In genomic region chr18:56490942-56491341, GRCh38 we compare ENCODE assay signal across 26 cellular contexts.
"Had no signal": no experiment of that assay in that cellular context is flagged by ENCODE, and none has a peak within 500 bp of the region (broad histone marks: within the 10 kb centered on the region; RNA-seq: fewer than 3 reads in every experiment).

No MANE protein-coding gene starts in this region.

- FAIRE-seq: urothelium cell line had no signal

- H3K36me3 ChIP-seq: neural progenitor cell, ovary, spleen, stomach, thoracic aorta, thyroid gland, tibial nerve, upper lobe of left lung, vagina had no signal

- H3K27ac ChIP-seq: neural progenitor cell, ovary, parathyroid adenoma, psoas muscle, skin epidermis, spleen, stomach, thoracic aorta, thyroid gland, tibial nerve, upper lobe of left lung, vagina had no signal

- H3K27me3 ChIP-seq: neural progenitor cell, ovary, spleen, stomach, thyroid gland, tibial nerve, upper lobe of left lung, vagina had no signal

- H3K4me3 ChIP-seq: neural progenitor cell, ovary, psoas muscle, skin epidermis, smooth muscle cell, spleen, stomach, thoracic aorta, thyroid gland, tibial nerve, upper lobe of left lung, vagina had no signal

- ATAC-seq: natural killer cell; psoas muscle; right cardiac atrium; sciatic nerve; stimulated activated effector memory CD8-positive, alpha-beta T cell treated with anti-CD3 and anti-CD28 coated beads, Interleukin-12 subunit alpha, Interleukin-12 subunit beta, amount 100 ng/mL, for 72 hours; stimulated activated naive B cell treated with anti-CD40 and anti-IgM and Interleukin-4, amounts not matched to agents 10 μg/mL and 1 μg/mL and 100 μg/mL, for 72 hours had no signal

- DNase-seq: natural killer cell; occipital lobe; ovary; posterior cingulate gyrus; psoas muscle; right cardiac atrium; spleen; stimulated activated CD4-positive, alpha-beta T cell treated with anti-CD3 and anti-CD28 coated beads, Interleukin-12 subunit alpha, Interleukin-12 subunit beta, amount 100 ng/mL, for 4 hours; stimulated activated CD4-positive, alpha-beta T cell treated with anti-CD3 and anti-CD28 coated beads, Interleukin-1b, Interleukin-23, amount 100 ng/mL, for 48 hours; stimulated activated CD4-positive, alpha-beta T cell treated with anti-CD3 and anti-CD28 coated beads, Interleukin-4, amount 100 ng/mL, for 24 hours; stimulated activated naive B cell treated with anti-CD40 and anti-IgM and Interleukin-4, amounts not matched to agents 10 μg/mL and 1 μg/mL and 100 μg/mL, for 72 hours; stimulated activated naive CD4-positive, alpha-beta T cell treated with Interleukin-2 at 50 U/mL for 16 hours; stomach; thyroid gland; trophoblast cell; upper lobe of left lung had no signal

- H2AFZ ChIP-seq: neural progenitor cell, parathyroid adenoma had no signal

- H3K9me3 ChIP-seq: ovary, psoas muscle, thoracic aorta, thyroid gland, tibial nerve, upper lobe of left lung, vagina had no signal

- H3K9ac ChIP-seq: neural progenitor cell, parathyroid adenoma had no signal

- H3K4me2 ChIP-seq: neural progenitor cell, smooth muscle cell had no signal

- H3K4me1 ChIP-seq: neural progenitor cell, parathyroid adenoma, psoas muscle, spleen, stomach, thyroid gland, tibial nerve, upper lobe of left lung, vagina had no signal

- H3K79me2 ChIP-seq: parathyroid adenoma had no signal
